26 cellular contexts compared by ENCODE assay signal in genomic region chr9:109027176-109027575, GRCh38. TPM values are rescaled to one million over a fixed set of nuclear protein-coding genes. Genes with fewer than 3 reads are reported as not detected.
DNase-seq lines count a peak whose midpoint lies in the region; ATAC-seq and TF ChIP-seq lines count a peak whose summit lies in the region.
"Had no signal": no experiment of that assay in that cellular context is flagged by ENCODE, and none has a peak within 500 bp of the region (broad histone marks: within the 10 kb centered on the region; RNA-seq: fewer than 3 reads in every experiment).

No MANE protein-coding gene starts in this region.

- intact Hi-C loops in left colon (cut with DNase I, micrococcal nuclease) = no loop called here

- TF ChIP-seq CTCF in fibroblast of the aortic adventitia (IDR thresholded peaks at IDR 0.05; ENCODE audit: insufficient read depth, low read length) = no peak
- TF ChIP-seq CTCF in neural progenitor cell (IDR thresholded peaks at IDR 0.05) = no peak

- H3K4me1 Mint-ChIP-seq in CD4-positive, CD25-positive, alpha-beta regulatory T cell = peaks cover 7 to 42% (median 31%) of the 10 kb centered on the region in 4 donors
- peaks cover 14% of the 10 kb centered on the region for H3K4me1 Mint-ChIP-seq in neural progenitor cell
- H3K4me1 Mint-ChIP-seq: activated CD4-positive, alpha-beta memory T cell treated with anti-CD3 and anti-CD28 coated beads, Interleukin-2, amount 10 ng/mL, durations not matched to agents 7 days and 5 days; CD14-positive monocyte had no signal

- no peak overlapping the region for H2AFZ ChIP-seq in neural progenitor cell (replicated peaks)
- H2AFZ ChIP-seq: PC-9 had no signal

- no peak overlapping the region for H3K4me3 Mint-ChIP-seq in CD4-positive, CD25-positive, alpha-beta regulatory T cell
- H3K4me3 Mint-ChIP-seq in neural progenitor cell = no peak overlapping the region
- H3K4me3 Mint-ChIP-seq: activated CD4-positive, alpha-beta memory T cell treated with anti-CD3 and anti-CD28 coated beads, Interleukin-2, amount 10 ng/mL, durations not matched to agents 7 days and 5 days; activated naive CD4-positive, alpha-beta T cell treated with anti-CD3 and anti-CD28 coated beads, Interleukin-2, amount 50 U/mL, for 24 hours; CD14-positive monocyte; dendritic cell treated with granulocyte-macrophage colony-stimulating factor and Interleukin-4, amounts not matched to agents 40 ng/mL and 50 ng/mL, for 4 days; immature natural killer cell; WTC11 had no signal

- H3K36me3 Mint-ChIP-seq in CD4-positive, CD25-positive, alpha-beta regulatory T cell = peaks cover 36% of the 10 kb centered on the region
- H3K36me3 Mint-ChIP-seq in neural progenitor cell = peaks cover 17% of the 10 kb centered on the region

- peaks cover 25% of the 10 kb centered on the region for H3K79me2 ChIP-seq in neural progenitor cell (ENCODE audit: low read depth)

- no peaks in the 10 kb centered on the region for H3K9me3 Mint-ChIP-seq in CD4-positive, CD25-positive, alpha-beta regulatory T cell
- no peaks in the 10 kb centered on the region for H3K9me3 Mint-ChIP-seq in neural progenitor cell
- H3K9me3 Mint-ChIP-seq: activated CD4-positive, alpha-beta memory T cell treated with anti-CD3 and anti-CD28 coated beads, Interleukin-2, amount 10 ng/mL, durations not matched to agents 7 days and 5 days; activated naive CD4-positive, alpha-beta T cell treated with anti-CD3 and anti-CD28 coated beads, Interleukin-2, amount 50 U/mL, for 24 hours; CD14-positive monocyte; dendritic cell treated with granulocyte-macrophage colony-stimulating factor and Interleukin-4, amounts not matched to agents 40 ng/mL and 50 ng/mL, for 4 days; immature natural killer cell; WTC11 had no signal

- no peaks in the 10 kb centered on the region for H3K27me3 ChIP-seq in CD4-positive, CD25-positive, alpha-beta regulatory T cell (ENCODE audit: control insufficient read depth, insufficient read depth, low read length)
- H3K27me3 ChIP-seq in adipocyte (replicated peaks; ENCODE audit: control insufficient read depth, insufficient read depth, low read length) = no peaks in the 10 kb centered on the region
- no peaks in the 10 kb centered on the region for H3K27me3 ChIP-seq in neural progenitor cell
- H3K27me3 ChIP-seq: breast epithelium had no signal

- no peak overlapping the region for H3K27ac Mint-ChIP-seq in CD4-positive, CD25-positive, alpha-beta regulatory T cell
- H3K27ac Mint-ChIP-seq in neural progenitor cell = no peak overlapping the region
- H3K27ac Mint-ChIP-seq: activated CD4-positive, alpha-beta memory T cell treated with anti-CD3 and anti-CD28 coated beads, Interleukin-2, amount 10 ng/mL, durations not matched to agents 7 days and 5 days; dendritic cell treated with granulocyte-macrophage colony-stimulating factor and Interleukin-4, amounts not matched to agents 40 ng/mL and 50 ng/mL, for 4 days; WTC11 had no signal

- peak overlapping the region; percentile 8 for H3K27ac ChIP-seq in CD4-positive, CD25-positive, alpha-beta regulatory T cell (ENCODE audit: insufficient read depth, low read length, poor library complexity, severe bottlenecking)
- peak overlapping the region; percentile 82 for H3K27ac ChIP-seq in neural progenitor cell
- H3K27ac ChIP-seq: breast epithelium, PC-9 had no signal

- no peak for DNase-seq in CD4-positive, CD25-positive, alpha-beta regulatory T cell
- DNase-seq in adipocyte (ENCODE audit: low read depth) (peak; percentile 36), fibroblast of the aortic adventitia (ENCODE audit: low read depth) (peak; percentile 78), neural progenitor cell (ENCODE audit: low spot score) (peak; percentile 21), amniotic stem cell (lab: John Stamatoyannopoulos, UW) (no peak), NCI-H1436 (lab: John Stamatoyannopoulos, UW) (no peak), left colon (no peak)
- DNase-seq: activated CD4-positive, alpha-beta memory T cell treated with anti-CD3 and anti-CD28 coated beads, Interleukin-2, amount 10 ng/mL, durations not matched to agents 7 days and 5 days; activated T-cell treated with anti-CD3 and anti-CD28 coated beads, Interleukin-2, amount 50 U/mL, for 1 hour; head of caudate nucleus; immature natural killer cell; NCI-H146; NCI-H774; PC-9; posterior cingulate gyrus; stimulated activated CD4-positive, alpha-beta T cell treated with anti-CD3 and anti-CD28 coated beads, Interleukin-4, amount 100 ng/mL, for 24 hours; T-helper 2 cell had no signal

- peaks cover 31% of the 10 kb centered on the region for H4K20me1 ChIP-seq in neural progenitor cell (ENCODE audit: low read depth)

- peaks cover 50% of the 10 kb centered on the region for H3K36me3 ChIP-seq in CD4-positive, CD25-positive, alpha-beta regulatory T cell (ENCODE audit: control insufficient read depth, insufficient read depth, low read length)
- H3K36me3 ChIP-seq in adipocyte (ENCODE audit: control insufficient read depth, insufficient read depth, low read length, severe bottlenecking) = peaks cover 8% of the 10 kb centered on the region
- no peaks in the 10 kb centered on the region for H3K36me3 ChIP-seq in neural progenitor cell
- H3K36me3 ChIP-seq: breast epithelium had no signal

- H3F3A ChIP-seq in neural progenitor cell (ENCODE audit: low read depth) = peaks cover 18% of the 10 kb centered on the region

- H3K9ac ChIP-seq in adipocyte (ENCODE audit: low read length) = no peak overlapping the region
- H3K9ac ChIP-seq in neural progenitor cell = no peak overlapping the region

- no peak for ATAC-seq in CD4-positive, CD25-positive, alpha-beta regulatory T cell (ENCODE audit: low read depth in 2 of 2)
- ATAC-seq in GM21381 (IDR thresholded peaks at IDR 0.05; ENCODE audit: unreplicated experiment) = no peak
- ATAC-seq in left colon = no peak
- ATAC-seq: WTC11 had no signal

- H3K9me3 ChIP-seq in CD4-positive, CD25-positive, alpha-beta regulatory T cell (ENCODE audit: control insufficient read depth in 2 of 2, low read length in 2 of 2) = no peaks in the 10 kb centered on the region
- H3K9me3 ChIP-seq in adipocyte (ENCODE audit: control insufficient read depth, low read length) (no peaks in the 10 kb centered on the region), neural progenitor cell (ENCODE audit: low read depth) (no peaks in the 10 kb centered on the region)
- H3K9me3 ChIP-seq: breast epithelium, HAP-1 had no signal

- H3K4me1 ChIP-seq in CD4-positive, CD25-positive, alpha-beta regulatory T cell (ENCODE audit: control insufficient read depth, insufficient read depth, low read length, poor library complexity, severe bottlenecking) = no peaks in the 10 kb centered on the region
- H3K4me1 ChIP-seq in adipocyte (ENCODE audit: control insufficient read depth, insufficient read depth, low read length) = peaks cover 17% of the 10 kb centered on the region
- H3K4me1 ChIP-seq in neural progenitor cell = peaks cover 29% of the 10 kb centered on the region
- H3K4me1 ChIP-seq: breast epithelium had no signal

- H3K4me2 ChIP-seq in neural progenitor cell = peak overlapping the region; percentile 68
- H3K4me2 ChIP-seq: PC-9, smooth muscle cell had no signal

- H3K4me3 ChIP-seq in CD4-positive, CD25-positive, alpha-beta regulatory T cell (ENCODE audit: low read depth, low read length) = no peak overlapping the region
- H3K4me3 ChIP-seq in adipocyte (ENCODE audit: low read length) (no peak overlapping the region), fibroblast of the aortic adventitia (ENCODE audit: low read depth, low read length) (no peak overlapping the region), neural progenitor cell (no peak overlapping the region)
- H3K4me3 ChIP-seq: breast epithelium, HAP-1, lung, PC-9, smooth muscle cell had no signal

- H3K27me3 Mint-ChIP-seq in CD4-positive, CD25-positive, alpha-beta regulatory T cell = no peaks in the 10 kb centered on the region
- H3K27me3 Mint-ChIP-seq in neural progenitor cell (ENCODE audit: insufficient read depth, low read depth) = no peaks in the 10 kb centered on the region
- H3K27me3 Mint-ChIP-seq: activated CD4-positive, alpha-beta memory T cell treated with anti-CD3 and anti-CD28 coated beads, Interleukin-2, amount 10 ng/mL, durations not matched to agents 7 days and 5 days; activated naive CD4-positive, alpha-beta T cell treated with anti-CD3 and anti-CD28 coated beads, Interleukin-2, amount 50 U/mL, for 24 hours; dendritic cell treated with granulocyte-macrophage colony-stimulating factor and Interleukin-4, amounts not matched to agents 40 ng/mL and 50 ng/mL, for 4 days had no signal

RNA-seq across cellular contexts. Expression of gene CTNNAL1, which starts 13.9 kb away (rescaled TPM):
- total RNA-seq in CD4-positive, CD25-positive, alpha-beta regulatory T cell = 10.6 TPM
- 10 to 100 TPM in 1 of 4 donors, 1 to 10 TPM in 3; 2.2 to 10.1 (median 5.4) TPM for polyA plus RNA-seq in CD4-positive, CD25-positive, alpha-beta regulatory T cell
- total RNA-seq in fibroblast of the aortic adventitia (ENCODE audit: low replicate concordance) = 89.8 and 106 TPM in 2 replicates
- total RNA-seq in neural progenitor cell (ENCODE audit: low replicate concordance) = 102 and 156 TPM in 2 replicates
- 10 to 100 TPM in 1 of 2 donors, 1 to 10 TPM in 1; 7.6 to 13.1 TPM for total RNA-seq in left colon

Comparison
In these comparisons a context has a peak if more than half of its experiments do, and no peak if none do; other contexts are left out.
1. DNase-seq: peak in adipocyte (single experiment), fibroblast of the aortic adventitia (single experiment) and neural progenitor cell (single experiment); none in CD4-positive, CD25-positive, alpha-beta regulatory T cell (0 of 3), amniotic stem cell (single experiment), NCI-H1436 (single experiment) and left colon (0 of 2).